ENCODE assay signal across 8 cellular contexts in the genomic region with DNA sequence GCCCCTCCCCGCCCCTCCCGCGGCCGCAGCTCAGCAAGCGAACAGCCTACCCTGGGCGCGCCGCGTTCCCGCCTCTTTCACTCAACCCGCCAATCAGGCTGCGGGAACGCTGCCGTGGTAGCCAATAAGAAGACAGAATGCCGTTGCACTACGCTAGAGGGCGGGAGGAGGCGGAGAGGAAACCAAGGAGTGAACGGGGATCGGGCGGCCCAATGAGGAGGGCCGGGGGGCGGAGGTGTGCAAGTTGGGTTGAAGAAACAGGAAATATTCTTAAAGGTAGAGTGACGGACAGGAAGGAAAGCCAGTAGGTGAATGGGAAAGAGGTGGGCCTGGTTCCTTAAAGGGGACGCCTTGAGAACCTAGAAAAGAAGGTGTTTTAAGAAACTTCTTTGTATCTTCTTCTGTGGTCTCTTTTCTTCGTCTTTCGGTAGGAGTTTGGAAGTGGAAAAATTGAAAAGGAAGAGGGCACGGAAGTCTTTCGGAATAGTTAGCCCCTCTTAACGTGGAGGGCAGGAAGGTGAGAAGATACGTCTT. TPM values are rescaled to one million over a fixed set of nuclear protein-coding genes. Genes with fewer than 3 reads are reported as not detected.
DNase-seq lines count a peak whose midpoint lies in the region; ATAC-seq and TF ChIP-seq lines count a peak whose summit lies in the region.

No MANE protein-coding gene starts in this region.

- ATAC-seq in GM21619 (IDR thresholded peaks at IDR 0.05; ENCODE audit: unreplicated experiment) (peak; percentile 92), esophagus mucosa (peak; percentile 99)

- no peak overlapping the region for H3K27ac Mint-ChIP-seq in activated T-cell treated with anti-CD3 and anti-CD28 coated beads, Interleukin-2, amount 50 U/mL, for 24 hours

- H3K4me1 Mint-ChIP-seq in activated T-cell treated with anti-CD3 and anti-CD28 coated beads, Interleukin-2, amount 50 U/mL, for 24 hours (ENCODE audit: low read depth): peaks cover 28% of the 10 kb centered on the region

- H3K9ac ChIP-seq in mucosa of rectum (ENCODE audit: low read depth in 1 of 2, low read length in 2 of 2): peak overlapping the region; percentile 70 to 94

- peak overlapping the region; percentile 97 for H3K27ac ChIP-seq in mucosa of rectum (ENCODE audit: low read depth in 2 of 2, low read length in 2 of 2)

- peaks cover 13 to 27% of the 10 kb centered on the region in 2 donors for H3K4me1 ChIP-seq in mucosa of rectum (ENCODE audit: control insufficient read depth in 2 of 2, insufficient read depth in 2 of 2, low read length in 2 of 2)

- TF ChIP-seq EP300 in Ishikawa (IDR thresholded peaks at IDR 0.05; ENCODE audit: borderline replicate concordance): no peak

- peak overlapping the region; percentile 81 to 94 for H3K4me3 ChIP-seq in mucosa of rectum (ENCODE audit: low read length in 2 of 2)

- no peaks in the 10 kb centered on the region for H3K27me3 Mint-ChIP-seq in activated T-cell treated with anti-CD3 and anti-CD28 coated beads, Interleukin-2, amount 50 U/mL, for 24 hours

- H3K27me3 ChIP-seq in mucosa of rectum (ENCODE audit: control insufficient read depth in 2 of 2, insufficient read depth in 2 of 2, low read length in 2 of 2): no peaks in the 10 kb centered on the region

- DNase-seq in DMS114 treated with DMSO at 0.1 percent for 48 hours (lab: John Stamatoyannopoulos, UW; ENCODE audit: unreplicated experiment) (peak; percentile 99), OCI-M1 (lab: John Stamatoyannopoulos, UW) (peak; percentile 99)
- DNase-seq in activated T-cell treated with anti-CD3 and anti-CD28 coated beads, Interleukin-2, amount 50 U/mL, for 24 hours: peak; percentile 98
- peak; percentile 95 to 99 for DNase-seq in stimulated activated CD8-positive, alpha-beta memory T cell treated with anti-CD3 and anti-CD28 coated beads, Interleukin-4, amount 100 ng/mL, for 4 hours (ENCODE audit: low read depth in 2 of 2, low spot score in 1 of 2)

- H3K36me3 Mint-ChIP-seq in activated T-cell treated with anti-CD3 and anti-CD28 coated beads, Interleukin-2, amount 50 U/mL, for 24 hours (ENCODE audit: low read depth): peaks cover 9% of the 10 kb centered on the region

- H3K4me3 Mint-ChIP-seq in activated T-cell treated with anti-CD3 and anti-CD28 coated beads, Interleukin-2, amount 50 U/mL, for 24 hours: no peak overlapping the region

- no peak for TF ChIP-seq RAD21 in Ishikawa (IDR thresholded peaks at IDR 0.05; ENCODE audit: low read depth)

- H3K9me3 Mint-ChIP-seq in activated T-cell treated with anti-CD3 and anti-CD28 coated beads, Interleukin-2, amount 50 U/mL, for 24 hours: no peaks in the 10 kb centered on the region

- no peaks in the 10 kb centered on the region for H3K36me3 ChIP-seq in mucosa of rectum (ENCODE audit: control insufficient read depth in 2 of 2, insufficient read depth in 2 of 2, low read length in 2 of 2)

- H3K9me3 ChIP-seq in mucosa of rectum (ENCODE audit: control insufficient read depth in 2 of 2, low read length in 2 of 2): no peaks in the 10 kb centered on the region

TF ChIP-seq in Ishikawa, 13 proteins besides CTCF, POLR2A, EP300 and RAD21:
- TF ChIP-seq FOXM1 (IDR thresholded peaks at IDR 0.05; ENCODE audit: borderline replicate concordance, low read depth) (no peak), YY1 (IDR thresholded peaks at IDR 0.05; ENCODE audit: low read depth) (no peak), EGR1 (IDR thresholded peaks at IDR 0.05) (no peak), TEAD4 (IDR thresholded peaks at IDR 0.05) (no peak), CEBPB (IDR thresholded peaks at IDR 0.05) (no peak), MAX (IDR thresholded peaks at IDR 0.05) (0 out of 2 replicates have a peak, but pooled peaks have one; percentile 67), REST (IDR thresholded peaks at IDR 0.05; ENCODE audit: low read depth) (no peak), CREB1 (IDR thresholded peaks at IDR 0.05; ENCODE audit: low read depth) (peak; percentile 73)

RNA-seq across cellular contexts. Expression of gene USF3, which starts 0.3 kb away (rescaled TPM):
- 10.7 TPM for total RNA-seq in esophagus mucosa

RNA-seq across cellular contexts. Expression of gene NAA50, which starts 49.3 kb away (rescaled TPM):
- 120 TPM for total RNA-seq in esophagus mucosa

RNA-seq across cellular contexts. Expression of gene ATP6V1A, which starts 50.1 kb away (rescaled TPM):
- total RNA-seq in esophagus mucosa: 59.5 TPM

Comparison
In these comparisons a context has a peak if more than half of its experiments do, and no peak if none do; other contexts are left out.
1. Peak in every context shown above with its lines: DNase-seq, ATAC-seq, H3K4me3 ChIP-seq and H3K27ac ChIP-seq.